1 cellular context compared by ENCODE assay signal in the genomic region with DNA sequence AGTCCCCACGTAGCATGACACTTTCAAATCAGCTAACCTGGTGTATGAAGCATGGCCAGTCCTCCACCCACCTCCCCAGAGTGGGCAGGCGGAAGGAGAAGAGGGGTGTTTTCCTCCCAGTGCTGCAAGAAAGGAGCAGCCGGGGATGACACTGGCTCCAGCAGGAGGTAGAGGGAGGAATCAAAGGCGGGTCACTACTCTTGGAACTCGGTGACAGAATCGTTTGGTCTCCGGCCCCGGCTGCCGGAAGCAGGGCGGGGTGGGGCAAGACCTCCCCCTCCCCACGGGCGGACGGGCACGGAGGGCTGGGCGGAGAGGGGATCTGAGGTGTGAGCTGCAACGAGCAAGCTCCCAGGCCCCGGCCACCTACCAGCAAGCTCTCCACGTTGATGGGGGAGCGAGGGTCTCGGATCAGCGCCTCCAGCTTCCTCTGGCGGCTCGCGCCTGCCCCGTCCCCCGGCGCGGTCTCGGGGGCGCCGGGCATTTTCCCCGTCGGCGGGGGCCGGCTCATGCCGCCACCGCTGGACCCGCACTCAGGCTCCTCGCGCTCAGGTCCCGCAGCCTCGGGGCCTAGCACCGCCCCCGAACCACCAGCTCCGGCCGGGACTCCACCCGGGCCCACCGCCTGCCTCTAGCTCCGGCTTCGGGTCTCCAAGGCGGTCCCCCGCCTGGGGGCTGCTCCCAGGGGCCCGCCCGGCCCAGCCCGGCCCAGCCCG.
TF ChIP-seq lines count a peak whose summit lies in the region.

No MANE protein-coding gene starts in this region.

TF ChIP-seq in HepG2, 621 proteins besides CTCF, POLR2A, EP300 and RAD21 (continued from another document and continues in another):
- TF ChIP-seq, protein P1, sequence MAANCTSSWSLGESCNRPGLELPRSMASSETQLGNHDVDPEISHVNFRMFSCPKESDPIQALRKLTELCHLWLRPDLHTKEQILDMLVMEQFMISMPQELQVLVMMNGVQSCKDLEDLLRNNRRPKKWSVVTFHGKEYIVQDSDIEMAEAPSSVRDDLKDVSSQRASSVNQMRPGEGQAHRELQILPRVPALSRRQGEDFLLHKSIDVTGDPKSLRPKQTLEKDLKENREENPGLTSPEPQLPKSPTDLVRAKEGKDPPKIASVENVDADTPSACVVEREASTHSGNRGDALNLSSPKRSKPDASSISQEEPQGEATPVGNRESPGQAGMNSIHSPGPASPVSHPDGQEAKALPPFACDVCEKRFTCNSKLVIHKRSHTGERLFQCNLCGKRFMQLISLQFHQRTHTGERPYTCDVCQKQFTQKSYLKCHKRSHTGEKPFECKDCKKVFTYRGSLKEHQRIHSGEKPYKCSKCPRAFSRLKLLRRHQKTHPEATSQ (CRISPR knock-in tag; IDR thresholded peaks at IDR 0.05; ENCODE audit: borderline replicate concordance), result peak; percentile 63; the same call in 1 of the 2 replicates
- TF ChIP-seq, protein P2, sequence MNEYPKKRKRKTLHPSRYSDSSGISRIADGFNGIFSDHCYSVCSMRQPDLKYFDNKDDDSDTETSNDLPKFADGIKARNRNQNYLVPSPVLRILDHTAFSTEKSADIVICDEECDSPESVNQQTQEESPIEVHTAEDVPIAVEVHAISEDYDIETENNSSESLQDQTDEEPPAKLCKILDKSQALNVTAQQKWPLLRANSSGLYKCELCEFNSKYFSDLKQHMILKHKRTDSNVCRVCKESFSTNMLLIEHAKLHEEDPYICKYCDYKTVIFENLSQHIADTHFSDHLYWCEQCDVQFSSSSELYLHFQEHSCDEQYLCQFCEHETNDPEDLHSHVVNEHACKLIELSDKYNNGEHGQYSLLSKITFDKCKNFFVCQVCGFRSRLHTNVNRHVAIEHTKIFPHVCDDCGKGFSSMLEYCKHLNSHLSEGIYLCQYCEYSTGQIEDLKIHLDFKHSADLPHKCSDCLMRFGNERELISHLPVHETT (CRISPR knock-in tag; conservative IDR thresholded peaks at IDR 0.05), result peak; percentile 58
- TF ChIP-seq ZNF564 (CRISPR knock-in tag; IDR thresholded peaks at IDR 0.05) (no peak), EHMT2 (IDR thresholded peaks at IDR 0.05; ENCODE audit: borderline replicate concordance, low read depth, low read length) (no peak), ZNF33A (CRISPR knock-in tag; IDR thresholded peaks at IDR 0.05; ENCODE audit: borderline replicate concordance) (no peak), ESRRA (CRISPR knock-in tag; IDR thresholded peaks at IDR 0.05; ENCODE audit: low read depth) (peak; percentile 66; the same call in 1 of the 2 replicates), FOSL2 (CRISPR knock-in tag; IDR thresholded peaks at IDR 0.05) (peak; percentile 77), ZNF317 (CRISPR knock-in tag; IDR thresholded peaks at IDR 0.05) (peak; percentile 78; the same call in 1 of the 2 replicates), ZNF570 (CRISPR knock-in tag; IDR thresholded peaks at IDR 0.05; ENCODE audit: borderline replicate concordance) (no peak), KAT8 (CRISPR knock-in tag; IDR thresholded peaks at IDR 0.05) (peak; percentile 69; the same call in 1 of the 2 replicates), POGZ (CRISPR knock-in tag; IDR thresholded peaks at IDR 0.05) (peak; percentile 66), ZC3H4 (CRISPR knock-in tag; IDR thresholded peaks at IDR 0.05; ENCODE audit: borderline replicate concordance) (peak; percentile 87; the same call in 1 of the 2 replicates), HNF4A (CRISPR knock-in tag; IDR thresholded peaks at IDR 0.05) (peak; percentile 66), ZNF782 (CRISPR knock-in tag; IDR thresholded peaks at IDR 0.05; ENCODE audit: borderline replicate concordance) (no peak; the same call in 1 of the 2 replicates), U2AF2 (IDR thresholded peaks at IDR 0.05; ENCODE audit: low read depth, low read length) (no peak), ZNF230 (CRISPR knock-in tag; IDR thresholded peaks at IDR 0.05) (peak; percentile 81; the same call in 1 of the 2 replicates), ZNF879 (CRISPR knock-in tag; IDR thresholded peaks at IDR 0.05) (no peak), U2AF1 (optimal IDR thresholded peaks at IDR 0.05; ENCODE audit: low read depth, low read length) (peak; percentile 49), ARID2 (CRISPR knock-in tag; IDR thresholded peaks at IDR 0.05; ENCODE audit: borderline replicate concordance) (peak; percentile 93; the same call in 1 of the 2 replicates), YEATS2 (CRISPR knock-in tag; IDR thresholded peaks at IDR 0.05; ENCODE audit: borderline replicate concordance) (no peak; the same call in 1 of the 2 replicates), ZMYM2 (CRISPR knock-in tag; IDR thresholded peaks at IDR 0.05) (peak; percentile 43; the same call in 1 of the 2 replicates)
- TF ChIP-seq, protein P3, sequence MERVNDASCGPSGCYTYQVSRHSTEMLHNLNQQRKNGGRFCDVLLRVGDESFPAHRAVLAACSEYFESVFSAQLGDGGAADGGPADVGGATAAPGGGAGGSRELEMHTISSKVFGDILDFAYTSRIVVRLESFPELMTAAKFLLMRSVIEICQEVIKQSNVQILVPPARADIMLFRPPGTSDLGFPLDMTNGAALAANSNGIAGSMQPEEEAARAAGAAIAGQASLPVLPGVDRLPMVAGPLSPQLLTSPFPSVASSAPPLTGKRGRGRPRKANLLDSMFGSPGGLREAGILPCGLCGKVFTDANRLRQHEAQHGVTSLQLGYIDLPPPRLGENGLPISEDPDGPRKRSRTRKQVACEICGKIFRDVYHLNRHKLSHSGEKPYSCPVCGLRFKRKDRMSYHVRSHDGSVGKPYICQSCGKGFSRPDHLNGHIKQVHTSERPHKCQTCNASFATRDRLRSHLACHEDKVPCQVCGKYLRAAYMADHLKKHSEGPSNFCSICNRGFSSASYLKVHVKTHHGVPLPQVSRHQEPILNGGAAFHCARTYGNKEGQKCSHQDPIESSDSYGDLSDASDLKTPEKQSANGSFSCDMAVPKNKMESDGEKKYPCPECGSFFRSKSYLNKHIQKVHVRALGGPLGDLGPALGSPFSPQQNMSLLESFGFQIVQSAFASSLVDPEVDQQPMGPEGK (CRISPR knock-in tag; IDR thresholded peaks at IDR 0.05), result peak; percentile 99
- TF ChIP-seq, protein P4, sequence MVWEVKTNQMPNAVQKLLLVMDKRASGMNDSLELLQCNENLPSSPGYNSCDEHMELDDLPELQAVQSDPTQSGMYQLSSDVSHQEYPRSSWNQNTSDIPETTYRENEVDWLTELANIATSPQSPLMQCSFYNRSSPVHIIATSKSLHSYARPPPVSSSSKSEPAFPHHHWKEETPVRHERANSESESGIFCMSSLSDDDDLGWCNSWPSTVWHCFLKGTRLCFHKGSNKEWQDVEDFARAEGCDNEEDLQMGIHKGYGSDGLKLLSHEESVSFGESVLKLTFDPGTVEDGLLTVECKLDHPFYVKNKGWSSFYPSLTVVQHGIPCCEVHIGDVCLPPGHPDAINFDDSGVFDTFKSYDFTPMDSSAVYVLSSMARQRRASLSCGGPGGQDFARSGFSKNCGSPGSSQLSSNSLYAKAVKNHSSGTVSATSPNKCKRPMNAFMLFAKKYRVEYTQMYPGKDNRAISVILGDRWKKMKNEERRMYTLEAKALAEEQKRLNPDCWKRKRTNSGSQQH (CRISPR knock-in tag; IDR thresholded peaks at IDR 0.05; ENCODE audit: low read depth), result peak; percentile 78; the same call in 1 of the 2 replicates
- TF ChIP-seq, protein P5, sequence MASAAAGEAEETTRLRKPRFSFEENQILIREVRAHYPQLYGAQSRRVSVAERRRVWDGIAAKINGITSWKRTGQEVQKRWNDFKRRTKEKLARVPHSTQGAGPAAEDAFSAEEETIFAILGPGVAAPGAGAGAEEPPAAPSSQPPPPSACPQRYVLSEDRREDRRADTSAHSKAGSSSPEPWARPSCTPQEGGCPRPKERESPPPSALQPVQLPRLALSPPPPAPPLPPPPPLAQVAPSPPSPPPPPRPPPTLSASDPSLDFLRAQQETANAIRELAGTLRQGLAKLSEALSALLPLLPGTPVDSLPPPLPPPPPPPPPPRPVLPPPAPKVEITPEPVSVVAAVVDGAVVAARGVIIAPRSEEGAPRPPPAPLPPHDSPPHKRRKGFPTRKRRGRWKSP (CRISPR knock-in tag; IDR thresholded peaks at IDR 0.05), result peak; percentile 46; the same call in 1 of the 2 replicates
- TF ChIP-seq, protein P6, sequence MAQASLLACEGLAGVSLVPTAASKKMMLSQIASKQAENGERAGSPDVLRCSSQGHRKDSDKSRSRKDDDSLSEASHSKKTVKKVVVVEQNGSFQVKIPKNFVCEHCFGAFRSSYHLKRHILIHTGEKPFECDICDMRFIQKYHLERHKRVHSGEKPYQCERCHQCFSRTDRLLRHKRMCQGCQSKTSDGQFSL (CRISPR knock-in tag; IDR thresholded peaks at IDR 0.05), result 0 out of 2 replicates have a peak, but pooled peaks have one; percentile 42
- TF ChIP-seq, protein P7, sequence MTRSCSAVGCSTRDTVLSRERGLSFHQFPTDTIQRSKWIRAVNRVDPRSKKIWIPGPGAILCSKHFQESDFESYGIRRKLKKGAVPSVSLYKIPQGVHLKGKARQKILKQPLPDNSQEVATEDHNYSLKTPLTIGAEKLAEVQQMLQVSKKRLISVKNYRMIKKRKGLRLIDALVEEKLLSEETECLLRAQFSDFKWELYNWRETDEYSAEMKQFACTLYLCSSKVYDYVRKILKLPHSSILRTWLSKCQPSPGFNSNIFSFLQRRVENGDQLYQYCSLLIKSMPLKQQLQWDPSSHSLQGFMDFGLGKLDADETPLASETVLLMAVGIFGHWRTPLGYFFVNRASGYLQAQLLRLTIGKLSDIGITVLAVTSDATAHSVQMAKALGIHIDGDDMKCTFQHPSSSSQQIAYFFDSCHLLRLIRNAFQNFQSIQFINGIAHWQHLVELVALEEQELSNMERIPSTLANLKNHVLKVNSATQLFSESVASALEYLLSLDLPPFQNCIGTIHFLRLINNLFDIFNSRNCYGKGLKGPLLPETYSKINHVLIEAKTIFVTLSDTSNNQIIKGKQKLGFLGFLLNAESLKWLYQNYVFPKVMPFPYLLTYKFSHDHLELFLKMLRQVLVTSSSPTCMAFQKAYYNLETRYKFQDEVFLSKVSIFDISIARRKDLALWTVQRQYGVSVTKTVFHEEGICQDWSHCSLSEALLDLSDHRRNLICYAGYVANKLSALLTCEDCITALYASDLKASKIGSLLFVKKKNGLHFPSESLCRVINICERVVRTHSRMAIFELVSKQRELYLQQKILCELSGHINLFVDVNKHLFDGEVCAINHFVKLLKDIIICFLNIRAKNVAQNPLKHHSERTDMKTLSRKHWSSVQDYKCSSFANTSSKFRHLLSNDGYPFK (CRISPR knock-in tag; IDR thresholded peaks at IDR 0.05; ENCODE audit: borderline replicate concordance), result peak; percentile 67; the same call in 1 of the 2 replicates
- TF ChIP-seq, protein P8, sequence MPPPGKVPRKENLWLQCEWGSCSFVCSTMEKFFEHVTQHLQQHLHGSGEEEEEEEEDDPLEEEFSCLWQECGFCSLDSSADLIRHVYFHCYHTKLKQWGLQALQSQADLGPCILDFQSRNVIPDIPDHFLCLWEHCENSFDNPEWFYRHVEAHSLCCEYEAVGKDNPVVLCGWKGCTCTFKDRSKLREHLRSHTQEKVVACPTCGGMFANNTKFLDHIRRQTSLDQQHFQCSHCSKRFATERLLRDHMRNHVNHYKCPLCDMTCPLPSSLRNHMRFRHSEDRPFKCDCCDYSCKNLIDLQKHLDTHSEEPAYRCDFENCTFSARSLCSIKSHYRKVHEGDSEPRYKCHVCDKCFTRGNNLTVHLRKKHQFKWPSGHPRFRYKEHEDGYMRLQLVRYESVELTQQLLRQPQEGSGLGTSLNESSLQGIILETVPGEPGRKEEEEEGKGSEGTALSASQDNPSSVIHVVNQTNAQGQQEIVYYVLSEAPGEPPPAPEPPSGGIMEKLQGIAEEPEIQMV (CRISPR knock-in tag; IDR thresholded peaks at IDR 0.05; ENCODE audit: low read depth), result peak; percentile 81
- TF ChIP-seq, protein P9, sequence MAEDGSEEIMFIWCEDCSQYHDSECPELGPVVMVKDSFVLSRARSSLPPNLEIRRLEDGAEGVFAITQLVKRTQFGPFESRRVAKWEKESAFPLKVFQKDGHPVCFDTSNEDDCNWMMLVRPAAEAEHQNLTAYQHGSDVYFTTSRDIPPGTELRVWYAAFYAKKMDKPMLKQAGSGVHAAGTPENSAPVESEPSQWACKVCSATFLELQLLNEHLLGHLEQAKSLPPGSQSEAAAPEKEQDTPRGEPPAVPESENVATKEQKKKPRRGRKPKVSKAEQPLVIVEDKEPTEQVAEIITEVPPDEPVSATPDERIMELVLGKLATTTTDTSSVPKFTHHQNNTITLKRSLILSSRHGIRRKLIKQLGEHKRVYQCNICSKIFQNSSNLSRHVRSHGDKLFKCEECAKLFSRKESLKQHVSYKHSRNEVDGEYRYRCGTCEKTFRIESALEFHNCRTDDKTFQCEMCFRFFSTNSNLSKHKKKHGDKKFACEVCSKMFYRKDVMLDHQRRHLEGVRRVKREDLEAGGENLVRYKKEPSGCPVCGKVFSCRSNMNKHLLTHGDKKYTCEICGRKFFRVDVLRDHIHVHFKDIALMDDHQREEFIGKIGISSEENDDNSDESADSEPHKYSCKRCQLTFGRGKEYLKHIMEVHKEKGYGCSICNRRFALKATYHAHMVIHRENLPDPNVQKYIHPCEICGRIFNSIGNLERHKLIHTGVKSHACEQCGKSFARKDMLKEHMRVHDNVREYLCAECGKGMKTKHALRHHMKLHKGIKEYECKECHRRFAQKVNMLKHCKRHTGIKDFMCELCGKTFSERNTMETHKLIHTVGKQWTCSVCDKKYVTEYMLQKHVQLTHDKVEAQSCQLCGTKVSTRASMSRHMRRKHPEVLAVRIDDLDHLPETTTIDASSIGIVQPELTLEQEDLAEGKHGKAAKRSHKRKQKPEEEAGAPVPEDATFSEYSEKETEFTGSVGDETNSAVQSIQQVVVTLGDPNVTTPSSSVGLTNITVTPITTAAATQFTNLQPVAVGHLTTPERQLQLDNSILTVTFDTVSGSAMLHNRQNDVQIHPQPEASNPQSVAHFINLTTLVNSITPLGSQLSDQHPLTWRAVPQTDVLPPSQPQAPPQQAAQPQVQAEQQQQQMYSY (CRISPR knock-in tag; IDR thresholded peaks at IDR 0.05), result 0 out of 2 replicates have a peak, but pooled peaks have one; percentile 34
- TF ChIP-seq, protein P10, sequence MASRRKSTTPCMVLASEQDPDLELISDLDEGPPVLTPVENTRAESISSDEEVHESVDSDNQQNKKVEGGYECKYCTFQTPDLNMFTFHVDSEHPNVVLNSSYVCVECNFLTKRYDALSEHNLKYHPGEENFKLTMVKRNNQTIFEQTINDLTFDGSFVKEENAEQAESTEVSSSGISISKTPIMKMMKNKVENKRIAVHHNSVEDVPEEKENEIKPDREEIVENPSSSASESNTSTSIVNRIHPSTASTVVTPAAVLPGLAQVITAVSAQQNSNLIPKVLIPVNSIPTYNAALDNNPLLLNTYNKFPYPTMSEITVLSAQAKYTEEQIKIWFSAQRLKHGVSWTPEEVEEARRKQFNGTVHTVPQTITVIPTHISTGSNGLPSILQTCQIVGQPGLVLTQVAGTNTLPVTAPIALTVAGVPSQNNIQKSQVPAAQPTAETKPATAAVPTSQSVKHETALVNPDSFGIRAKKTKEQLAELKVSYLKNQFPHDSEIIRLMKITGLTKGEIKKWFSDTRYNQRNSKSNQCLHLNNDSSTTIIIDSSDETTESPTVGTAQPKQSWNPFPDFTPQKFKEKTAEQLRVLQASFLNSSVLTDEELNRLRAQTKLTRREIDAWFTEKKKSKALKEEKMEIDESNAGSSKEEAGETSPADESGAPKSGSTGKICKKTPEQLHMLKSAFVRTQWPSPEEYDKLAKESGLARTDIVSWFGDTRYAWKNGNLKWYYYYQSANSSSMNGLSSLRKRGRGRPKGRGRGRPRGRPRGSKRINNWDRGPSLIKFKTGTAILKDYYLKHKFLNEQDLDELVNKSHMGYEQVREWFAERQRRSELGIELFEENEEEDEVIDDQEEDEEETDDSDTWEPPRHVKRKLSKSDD (CRISPR knock-in tag; IDR thresholded peaks at IDR 0.05; ENCODE audit: low read depth), result no peak
- TF ChIP-seq, protein P11, sequence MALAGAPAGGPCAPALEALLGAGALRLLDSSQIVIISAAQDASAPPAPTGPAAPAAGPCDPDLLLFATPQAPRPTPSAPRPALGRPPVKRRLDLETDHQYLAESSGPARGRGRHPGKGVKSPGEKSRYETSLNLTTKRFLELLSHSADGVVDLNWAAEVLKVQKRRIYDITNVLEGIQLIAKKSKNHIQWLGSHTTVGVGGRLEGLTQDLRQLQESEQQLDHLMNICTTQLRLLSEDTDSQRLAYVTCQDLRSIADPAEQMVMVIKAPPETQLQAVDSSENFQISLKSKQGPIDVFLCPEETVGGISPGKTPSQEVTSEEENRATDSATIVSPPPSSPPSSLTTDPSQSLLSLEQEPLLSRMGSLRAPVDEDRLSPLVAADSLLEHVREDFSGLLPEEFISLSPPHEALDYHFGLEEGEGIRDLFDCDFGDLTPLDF (CRISPR knock-in tag; IDR thresholded peaks at IDR 0.05), result no peak
